ENCODE assay signal across 32 cellular contexts in genomic region chr1:218257371-218257770, GRCh38.
"Had no signal": no experiment of that assay in that cellular context is flagged by ENCODE, and none has a peak within 500 bp of the region (broad histone marks: within the 10 kb centered on the region; RNA-seq: fewer than 3 reads in every experiment).

No MANE protein-coding gene starts in this region.

- H3K27me3 ChIP-seq: ascending aorta, cardiac muscle cell had no signal

- ATAC-seq: activated CD4-positive, alpha-beta T cell treated with anti-CD3 and anti-CD28 coated beads for 36 hours; activated CD4-positive, CD25-positive, alpha-beta regulatory T cell treated with anti-CD3 and anti-CD28 coated beads, Interleukin-2, amount 50 U/mL, for 24 hours; activated CD8-positive, alpha-beta memory T cell treated with anti-CD3 and anti-CD28 coated beads, Interleukin-2, amount 10 ng/mL, durations not matched to agents 7 days and 5 days; activated CD8-positive, alpha-beta T cell treated with anti-CD3 and anti-CD28 coated beads, Interleukin-2, amount 10 ng/mL, durations not matched to agents 7 days and 5 days; activated naive CD8-positive, alpha-beta T cell treated with anti-CD3 and anti-CD28 coated beads, Interleukin-2, amount 50 U/mL, for 24 hours; WTC11 had no signal

- H3K27ac ChIP-seq: ascending aorta, cardiac muscle cell, WERI-Rb-1 had no signal

- H3K4me3 ChIP-seq: ascending aorta, cardiac muscle cell had no signal

- H3K4me1 ChIP-seq: ascending aorta had no signal

- H3K36me3 ChIP-seq: ascending aorta, cardiac muscle cell, WERI-Rb-1 had no signal

- FAIRE-seq: bronchial epithelial cell had no signal

- DNase-seq: activated CD4-positive, alpha-beta memory T cell treated with anti-CD3 and anti-CD28 coated beads, Interleukin-2, amount 10 ng/mL, durations not matched to agents 7 days and 5 days; activated CD4-positive, alpha-beta T cell treated with anti-CD3 and anti-CD28 coated beads for 1 hour; activated CD4-positive, alpha-beta T cell treated with anti-CD3 and anti-CD28 coated beads for 36 hours; activated CD4-positive, alpha-beta T cell treated with anti-CD3 and anti-CD28 coated beads for 48 hours; activated CD4-positive, alpha-beta T cell treated with anti-CD3 and anti-CD28 coated beads, Interleukin-2, amount 10 ng/mL, durations not matched to agents 7 days and 5 days; activated CD4-positive, alpha-beta T cell treated with anti-CD3 and anti-CD28 coated beads, Interleukin-2, amount 50 U/mL, for 48 hours; activated CD4-positive, CD25-positive, alpha-beta regulatory T cell; activated CD8-positive, alpha-beta memory T cell treated with anti-CD3 and anti-CD28 coated beads for 24 hours; activated CD8-positive, alpha-beta memory T cell treated with anti-CD3 and anti-CD28 coated beads, Interleukin-2, amount 10 ng/mL, durations not matched to agents 7 days and 5 days; activated CD8-positive, alpha-beta memory T cell treated with anti-CD3 and anti-CD28 coated beads, Interleukin-2, amount 50 U/mL, for 48 hours; activated CD8-positive, alpha-beta T cell treated with anti-CD3 and anti-CD28 coated beads, Interleukin-2, amount 10 ng/mL, durations not matched to agents 7 days and 5 days; activated effector memory CD4-positive, alpha-beta T cell treated with Interleukin-2 at 50 U/mL for 16 hours; activated gamma-delta T cell; activated naive CD4-positive, alpha-beta T cell treated with anti-CD3 and anti-CD28 coated beads, Interleukin-2, amount 10 ng/mL, durations not matched to agents 7 days and 5 days; activated naive CD4-positive, alpha-beta T cell treated with Interleukin-2 at 50 U/mL for 16 hours; activated naive CD8-positive, alpha-beta T cell treated with anti-CD3 and anti-CD28 coated beads, Interleukin-2, amount 10 ng/mL, durations not matched to agents 7 days and 5 days; activated naive CD8-positive, alpha-beta T cell treated with anti-CD3 and anti-CD28 coated beads, Interleukin-2, amount 50 U/mL, for 24 hours; activated T-cell treated with anti-CD3 and anti-CD28 coated beads, Interleukin-2, amount 50 U/mL, for 24 hours; activated T-cell treated with anti-CD3 and anti-CD28 coated beads, Interleukin-2, amount 50 U/mL, for 48 hours; amygdala; anterior cingulate cortex; caudate nucleus; cerebellar nuclear complex; T-helper 1 cell; T-helper 2 cell; T-helper 9 cell; WERI-Rb-1 had no signal
